In the genomic region with DNA sequence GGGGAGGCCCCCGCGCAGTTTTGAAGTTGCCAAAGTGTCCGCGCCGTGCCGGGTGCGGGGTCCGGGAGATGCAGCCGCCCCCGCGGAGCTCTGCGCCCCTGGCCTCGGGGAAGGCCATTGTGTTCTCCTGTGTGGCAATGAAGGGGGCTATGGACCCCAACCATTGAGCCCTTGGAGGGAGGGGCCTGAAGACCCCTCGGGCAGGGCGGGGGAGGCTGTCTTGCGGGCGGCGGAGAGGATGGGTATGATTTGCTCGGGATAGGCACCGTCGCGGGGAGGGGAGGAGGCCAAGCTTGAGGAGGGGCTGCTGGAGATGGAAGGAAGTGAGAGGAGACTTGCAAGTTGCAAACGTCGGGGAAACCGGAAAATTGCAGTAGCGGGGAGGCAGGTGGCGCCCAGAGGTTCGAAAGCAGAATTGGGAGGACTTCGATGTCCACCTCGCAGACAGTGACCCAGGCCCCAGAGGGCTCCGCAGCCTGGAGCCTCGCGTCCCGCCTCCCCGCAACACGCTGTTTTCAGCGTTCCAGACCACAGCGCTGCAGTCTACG, we compare ENCODE assay signal across 10 cellular contexts. TPM values are rescaled to one million over a fixed set of nuclear protein-coding genes. Genes with fewer than 3 reads are reported as not detected.
DNase-seq lines count a peak whose midpoint lies in the region; FAIRE-seq and TF ChIP-seq lines count a peak whose summit lies in the region.
"Had no signal": no experiment of that assay in that cellular context is flagged by ENCODE, and none has a peak within 500 bp of the region (broad histone marks: within the 10 kb centered on the region; RNA-seq: fewer than 3 reads in every experiment).

No MANE protein-coding gene starts in this region.

- no peak for FAIRE-seq in GM12891 (lab: Jason Lieb, UNC)
- FAIRE-seq: A549 had no signal

- no peaks in the 10 kb centered on the region for H3K27me3 ChIP-seq in thymus (ENCODE audit: control insufficient read depth, insufficient read depth)

- 65% methylated on average over 39 of the region's 39 CpGs for WGBS in thymus

- H3K4me3 ChIP-seq in thymus (ENCODE audit: low read length): peak overlapping the region; percentile 11
- H3K4me3 ChIP-seq: A549 had no signal

- TF ChIP-seq POLR2A in GM12891 (IDR thresholded peaks at IDR 0.05; ENCODE audit: low read depth, low read length): no peak

- H3K4me1 ChIP-seq in thymus (ENCODE audit: control insufficient read depth, insufficient read depth, low read length): peaks cover 19% of the 10 kb centered on the region
- H3K4me1 ChIP-seq: A549 had no signal

- H3K27ac ChIP-seq in thymus (ENCODE audit: low read depth): peak overlapping the region; percentile 66
- H3K27ac ChIP-seq: A549 had no signal

- peaks cover 68% of the 10 kb centered on the region for H3K36me3 ChIP-seq in thymus (ENCODE audit: control insufficient read depth, insufficient read depth)

- no peaks in the 10 kb centered on the region for H3K9me3 ChIP-seq in thymus (ENCODE audit: control insufficient read depth)
- H3K9me3 ChIP-seq: A549 had no signal

- DNase-seq in activated CD8-positive, alpha-beta memory T cell treated with anti-CD3 and anti-CD28 coated beads for 24 hours: peak; percentile 78
- no peak for DNase-seq in activated CD8-positive, alpha-beta memory T cell treated with anti-CD3 and anti-CD28 coated beads, Interleukin-2, amount 50 U/mL, for 48 hours
- DNase-seq in astrocyte of the hippocampus (ENCODE audit: low read depth, low spot score) (peak; percentile 10), left kidney (ENCODE audit: low read depth, low spot score) (peak; percentile 66), AG20443 (ENCODE audit: low spot score) (no peak), GM12891 (ENCODE audit: insufficient read length, low spot score) (no peak), DMS 273 treated with DMSO at 0.1 percent for 48 hours (lab: John Stamatoyannopoulos, UW) (no peak)
- DNase-seq: NCI-H2171 treated with DMSO at 0.1 percent for 48 hours had no signal

TF ChIP-seq in GM12891, 5 proteins besides CTCF, POLR2A, EP300 and RAD21:
- TF ChIP-seq SPI1 (IDR thresholded peaks at IDR 0.05; ENCODE audit: low read depth, low read length) (no peak), TAF1 (IDR thresholded peaks at IDR 0.05; ENCODE audit: low read depth, low read length) (no peak), PAX5 (IDR thresholded peaks at IDR 0.05; ENCODE audit: insufficient read depth, low read length, severe bottlenecking) (no peak), POU2F2 (IDR thresholded peaks at IDR 0.05; ENCODE audit: low read depth, low read length) (no peak), POLR2AphosphoS5 (IDR thresholded peaks at IDR 0.05; ENCODE audit: low read depth, low read length) (no peak)

RNA-seq across cellular contexts. Expression of a gene that starts 25.4 kb away (rescaled TPM):
- polyA plus RNA-seq in thymus: 15.1 TPM
- polyA plus RNA-seq in GM12891 (2012; ENCODE audit: low read depth, missing spikeins): 0.14 TPM

Comparison
In these comparisons a context has a peak if more than half of its experiments do, and no peak if none do; other contexts are left out.
1. DNase-seq: peak in activated CD8-positive, alpha-beta memory T cell treated with anti-CD3 and anti-CD28 coated beads for 24 hours (single experiment), astrocyte of the hippocampus (single experiment) and left kidney (single experiment); none in activated CD8-positive, alpha-beta memory T cell treated with anti-CD3 and anti-CD28 coated beads, Interleukin-2, amount 50 U/mL, for 48 hours (single experiment), AG20443 (single experiment), GM12891 (single experiment) and DMS 273 treated with DMSO at 0.1 percent for 48 hours (single experiment).